Comparison of ENCODE assay signal across 2 cellular contexts in the genomic region with DNA sequence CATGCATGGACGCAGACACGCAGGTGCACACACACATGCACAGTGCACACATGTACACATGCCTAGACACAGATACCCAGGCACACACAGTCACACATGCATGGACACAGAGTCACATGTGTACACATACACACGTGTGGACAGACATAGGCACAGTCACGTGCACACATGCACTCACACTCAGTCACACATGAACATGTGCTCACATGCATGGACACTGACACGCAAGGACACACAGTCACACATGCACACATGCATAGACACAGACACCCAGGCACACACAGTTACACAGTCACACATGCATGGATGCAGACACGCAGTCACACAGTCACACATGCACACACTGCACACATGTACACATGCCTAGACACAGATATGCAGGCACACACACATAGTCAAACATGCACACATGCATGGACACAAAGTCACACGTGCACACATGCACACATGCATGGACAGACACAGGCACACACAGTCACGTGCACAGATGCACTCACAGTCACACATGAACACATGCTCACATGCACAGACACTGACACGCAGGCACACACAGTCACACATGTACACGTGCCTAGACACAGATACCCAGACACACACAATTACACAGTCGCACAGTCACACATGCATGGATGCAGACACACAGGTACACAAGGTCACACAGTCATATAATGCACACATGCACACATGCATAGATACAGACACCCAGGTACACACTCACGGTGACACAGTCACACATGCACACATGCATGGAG.
TF ChIP-seq lines count a peak whose summit lies in the region.

No MANE protein-coding gene starts in this region.

TF ChIP-seq in GM12891, 5 proteins besides CTCF, POLR2A, EP300 and RAD21:
- no peak for TF ChIP-seq SPI1 (IDR thresholded peaks at IDR 0.05; ENCODE audit: low read depth, low read length)
TF ChIP-seq in GM12891: peak in this region for 0.

TF ChIP-seq in H1, 55 proteins besides CTCF, POLR2A, EP300 and RAD21:
- TF ChIP-seq POLR2AphosphoS5 (IDR thresholded peaks at IDR 0.05; ENCODE audit: low read depth, low read length) (no peak), EZH2 (IDR thresholded peaks at IDR 0.05; ENCODE audit: low read depth, low read length, severe bottlenecking) (no peak), ZNF274 (IDR thresholded peaks at IDR 0.05; ENCODE audit: borderline replicate concordance, extremely low read depth, low read length) (no peak), SIRT6 (IDR thresholded peaks at IDR 0.05; ENCODE audit: low read length) (no peak), RBBP5 (IDR thresholded peaks at IDR 0.05; ENCODE audit: borderline replicate concordance, low read depth, low read length) (no peak)
- TF ChIP-seq, protein P1, sequence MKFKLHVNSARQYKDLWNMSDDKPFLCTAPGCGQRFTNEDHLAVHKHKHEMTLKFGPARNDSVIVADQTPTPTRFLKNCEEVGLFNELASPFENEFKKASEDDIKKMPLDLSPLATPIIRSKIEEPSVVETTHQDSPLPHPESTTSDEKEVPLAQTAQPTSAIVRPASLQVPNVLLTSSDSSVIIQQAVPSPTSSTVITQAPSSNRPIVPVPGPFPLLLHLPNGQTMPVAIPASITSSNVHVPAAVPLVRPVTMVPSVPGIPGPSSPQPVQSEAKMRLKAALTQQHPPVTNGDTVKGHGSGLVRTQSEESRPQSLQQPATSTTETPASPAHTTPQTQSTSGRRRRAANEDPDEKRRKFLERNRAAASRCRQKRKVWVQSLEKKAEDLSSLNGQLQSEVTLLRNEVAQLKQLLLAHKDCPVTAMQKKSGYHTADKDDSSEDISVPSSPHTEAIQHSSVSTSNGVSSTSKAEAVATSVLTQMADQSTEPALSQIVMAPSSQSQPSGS (IDR thresholded peaks at IDR 0.05; ENCODE audit: low read length): no peak
- TF ChIP-seq, protein P2, sequence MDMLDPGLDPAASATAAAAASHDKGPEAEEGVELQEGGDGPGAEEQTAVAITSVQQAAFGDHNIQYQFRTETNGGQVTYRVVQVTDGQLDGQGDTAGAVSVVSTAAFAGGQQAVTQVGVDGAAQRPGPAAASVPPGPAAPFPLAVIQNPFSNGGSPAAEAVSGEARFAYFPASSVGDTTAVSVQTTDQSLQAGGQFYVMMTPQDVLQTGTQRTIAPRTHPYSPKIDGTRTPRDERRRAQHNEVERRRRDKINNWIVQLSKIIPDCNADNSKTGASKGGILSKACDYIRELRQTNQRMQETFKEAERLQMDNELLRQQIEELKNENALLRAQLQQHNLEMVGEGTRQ (IDR thresholded peaks at IDR 0.05; ENCODE audit: low read length): no peak
